20 cellular contexts compared by ENCODE assay signal in the genomic region with DNA sequence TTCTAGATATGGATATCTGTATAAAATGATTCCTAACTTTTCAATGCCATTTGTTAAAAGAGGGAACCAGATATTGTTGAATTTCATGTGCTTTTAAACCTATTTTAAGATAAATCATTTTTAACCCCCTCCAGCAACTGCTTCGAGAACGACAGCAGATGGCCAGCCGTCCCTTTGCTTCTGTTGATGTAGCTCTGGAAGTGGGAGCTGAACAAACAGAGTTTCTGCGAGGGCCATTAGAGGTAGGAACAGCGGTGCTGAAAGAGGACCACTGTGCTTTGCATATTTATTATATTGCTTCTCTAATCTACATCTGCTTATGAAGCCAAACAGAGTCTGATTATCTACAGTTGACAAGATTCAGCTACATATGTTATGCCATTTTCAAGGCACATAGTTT.
"Had no signal": no experiment of that assay in that cellular context is flagged by ENCODE, and none has a peak within 500 bp of the region (broad histone marks: within the 10 kb centered on the region; RNA-seq: fewer than 3 reads in every experiment).

No MANE protein-coding gene starts in this region.

- DNase-seq: activated CD4-positive, alpha-beta memory T cell treated with anti-CD3 and anti-CD28 coated beads for 36 hours; activated CD4-positive, alpha-beta T cell treated with anti-CD3 and anti-CD28 coated beads for 4 hours; activated CD4-positive, CD25-positive, alpha-beta regulatory T cell; activated CD8-positive, alpha-beta memory T cell treated with anti-CD3 and anti-CD28 coated beads, Interleukin-2, amount 10 ng/mL, durations not matched to agents 7 days and 5 days; activated gamma-delta T cell; activated naive CD4-positive, alpha-beta T cell treated with anti-CD3 and anti-CD28 coated beads, Interleukin-2, amount 50 U/mL, for 16 hours; activated naive CD8-positive, alpha-beta T cell treated with anti-CD3 and anti-CD28 coated beads, Interleukin-2, amount 50 U/mL, for 24 hours; activated T-cell treated with anti-CD3 and anti-CD28 coated beads for 4 hours; cerebellar nuclear complex; left ventricle myocardium superior; mammary epithelial cell; naive thymus-derived CD8-positive, alpha-beta T cell; retina; sigmoid colon; stimulated activated CD4-positive, alpha-beta T cell treated with anti-CD3 and anti-CD28 coated beads, Interleukin-15, amount 100 ng/mL, for 24 hours; transverse colon had no signal

- H3K27me3 Mint-ChIP-seq: activated CD4-positive, alpha-beta memory T cell treated with anti-CD3 and anti-CD28 coated beads for 36 hours; activated CD8-positive, alpha-beta memory T cell treated with anti-CD3 and anti-CD28 coated beads, Interleukin-2, amount 10 ng/mL, durations not matched to agents 7 days and 5 days; activated naive CD8-positive, alpha-beta T cell treated with anti-CD3 and anti-CD28 coated beads, Interleukin-2, amount 50 U/mL, for 24 hours; naive thymus-derived CD8-positive, alpha-beta T cell; progenitor cell of endocrine pancreas; stimulated activated memory B cell treated with anti-CD40 and anti-IgM and Interleukin-4, amounts not matched to agents 10 μg/mL and 1 μg/mL and 100 μg/mL, for 72 hours had no signal

- H3K9me3 Mint-ChIP-seq: activated naive CD8-positive, alpha-beta T cell treated with anti-CD3 and anti-CD28 coated beads, Interleukin-2, amount 50 U/mL, for 24 hours; activated T-helper 1 cell treated with anti-CD3 and anti-CD28 coated beads, Interleukin-12 subunit alpha, Interleukin-12 subunit beta, Interleukin-2, Interleukin-4 antibody, amounts not matched to agents 30 ng/mL and 10 ng/mL and 1 ng/mL, durations not matched to agents 14 hours and 24 hours and 36 hours had no signal

- H3K36me3 Mint-ChIP-seq: activated CD4-positive, alpha-beta memory T cell treated with anti-CD3 and anti-CD28 coated beads for 36 hours; activated CD8-positive, alpha-beta memory T cell treated with anti-CD3 and anti-CD28 coated beads, Interleukin-2, amount 10 ng/mL, durations not matched to agents 7 days and 5 days; mesothelial cell of epicardium; naive thymus-derived CD8-positive, alpha-beta T cell; stimulated activated memory B cell treated with anti-CD40 and anti-IgM and Interleukin-4, amounts not matched to agents 10 μg/mL and 1 μg/mL and 100 μg/mL, for 72 hours had no signal

- H3K4me3 Mint-ChIP-seq: activated CD4-positive, alpha-beta memory T cell treated with anti-CD3 and anti-CD28 coated beads for 36 hours; activated CD8-positive, alpha-beta memory T cell treated with anti-CD3 and anti-CD28 coated beads, Interleukin-2, amount 10 ng/mL, durations not matched to agents 7 days and 5 days; activated naive CD8-positive, alpha-beta T cell treated with anti-CD3 and anti-CD28 coated beads, Interleukin-2, amount 50 U/mL, for 24 hours; activated T-helper 1 cell treated with anti-CD3 and anti-CD28 coated beads, Interleukin-12 subunit alpha, Interleukin-12 subunit beta, Interleukin-2, Interleukin-4 antibody, amounts not matched to agents 30 ng/mL and 10 ng/mL and 1 ng/mL, durations not matched to agents 14 hours and 24 hours and 36 hours; mesothelial cell of epicardium; naive thymus-derived CD8-positive, alpha-beta T cell; stimulated activated memory B cell treated with anti-CD40 and anti-IgM and Interleukin-4, amounts not matched to agents 10 μg/mL and 1 μg/mL and 100 μg/mL, for 72 hours had no signal

- H3K27ac Mint-ChIP-seq: activated CD4-positive, alpha-beta memory T cell treated with anti-CD3 and anti-CD28 coated beads for 36 hours; activated CD8-positive, alpha-beta memory T cell treated with anti-CD3 and anti-CD28 coated beads, Interleukin-2, amount 10 ng/mL, durations not matched to agents 7 days and 5 days; activated naive CD8-positive, alpha-beta T cell treated with anti-CD3 and anti-CD28 coated beads, Interleukin-2, amount 50 U/mL, for 24 hours; activated T-helper 1 cell treated with anti-CD3 and anti-CD28 coated beads, Interleukin-12 subunit alpha, Interleukin-12 subunit beta, Interleukin-2, Interleukin-4 antibody, amounts not matched to agents 30 ng/mL and 10 ng/mL and 1 ng/mL, durations not matched to agents 14 hours and 24 hours and 36 hours; mesothelial cell of epicardium; naive thymus-derived CD8-positive, alpha-beta T cell; progenitor cell of endocrine pancreas; stimulated activated memory B cell treated with anti-CD40 and anti-IgM and Interleukin-4, amounts not matched to agents 10 μg/mL and 1 μg/mL and 100 μg/mL, for 72 hours had no signal

- H3K4me1 Mint-ChIP-seq: activated CD8-positive, alpha-beta memory T cell treated with anti-CD3 and anti-CD28 coated beads, Interleukin-2, amount 10 ng/mL, durations not matched to agents 7 days and 5 days; activated naive CD8-positive, alpha-beta T cell treated with anti-CD3 and anti-CD28 coated beads, Interleukin-2, amount 50 U/mL, for 24 hours; mesothelial cell of epicardium; naive thymus-derived CD8-positive, alpha-beta T cell; stimulated activated memory B cell treated with anti-CD40 and anti-IgM and Interleukin-4, amounts not matched to agents 10 μg/mL and 1 μg/mL and 100 μg/mL, for 72 hours had no signal
